In the genomic region with DNA sequence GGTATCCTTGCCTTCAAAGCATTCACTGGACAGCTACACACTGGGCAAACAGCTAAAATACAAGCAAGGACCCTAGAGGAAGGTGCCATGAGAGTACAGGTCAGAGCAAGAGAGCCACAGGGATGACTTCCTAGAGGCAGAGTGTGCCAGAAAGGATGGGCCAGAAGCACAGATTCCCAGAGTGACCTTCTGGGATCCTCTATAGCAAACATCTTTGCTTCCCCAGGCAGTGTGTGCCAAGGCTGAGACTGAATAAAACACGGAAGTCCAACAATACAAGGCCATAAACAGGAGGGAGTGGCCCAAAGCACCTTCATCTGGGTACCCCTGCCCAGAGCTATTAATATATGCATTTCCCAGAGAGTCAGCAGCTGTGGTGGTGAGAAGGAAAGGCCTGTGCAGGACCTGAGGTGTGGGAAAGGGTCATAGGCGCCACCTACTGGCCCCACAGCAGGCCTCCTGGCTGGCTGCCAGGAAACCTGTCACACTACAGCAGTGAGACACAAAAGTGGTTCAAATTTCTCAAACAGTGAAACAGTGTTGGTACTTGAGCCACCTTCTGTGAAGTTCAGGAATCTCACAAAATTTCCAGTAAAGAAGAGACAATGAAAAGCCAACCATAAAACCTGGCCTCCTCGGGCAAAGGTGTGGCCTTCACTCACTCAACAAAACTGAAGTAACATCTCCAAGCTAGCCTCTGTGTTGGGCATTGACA, we compare ENCODE assay signal across 8 cellular contexts. TPM values are rescaled to one million over a fixed set of nuclear protein-coding genes. Genes with fewer than 3 reads are reported as not detected.
DNase-seq lines count a peak whose midpoint lies in the region; ATAC-seq, FAIRE-seq and TF ChIP-seq lines count a peak whose summit lies in the region.

No MANE protein-coding gene starts in this region.

- H3K4me1 Mint-ChIP-seq in activated CD4-positive, alpha-beta T cell treated with anti-CD3 and anti-CD28 coated beads, Interleukin-2, amount 10 ng/mL, durations not matched to agents 7 days and 5 days, result peaks cover 36% of the 10 kb centered on the region

- no peak overlapping the region for H3K27ac Mint-ChIP-seq in activated CD4-positive, alpha-beta T cell treated with anti-CD3 and anti-CD28 coated beads, Interleukin-2, amount 10 ng/mL, durations not matched to agents 7 days and 5 days

- no peaks in the 10 kb centered on the region for H3K27me3 Mint-ChIP-seq in activated CD4-positive, alpha-beta T cell treated with anti-CD3 and anti-CD28 coated beads, Interleukin-2, amount 10 ng/mL, durations not matched to agents 7 days and 5 days

- H3K27ac ChIP-seq in coronary artery, result no peak overlapping the region

- FAIRE-seq in D721Med (lab: Jason Lieb, UNC), result no peak

- no peak for TF ChIP-seq POLR2A in lower leg skin (IDR thresholded peaks at IDR 0.05)

- CTCF ChIA-PET in activated CD4-positive, alpha-beta T cell treated with anti-CD3 and anti-CD28 coated beads, Interleukin-2, amount 10 ng/mL, durations not matched to agents 7 days and 5 days (lab: Charles Lee), result interaction anchor here (0.5 to 4.4 kb wide), 15 partner anchors 8 to 1348 kb away, joined by 3 to 24 read pairs (median 3); a partner anchor contains a TSS

- POLR2A ChIA-PET in activated CD4-positive, alpha-beta T cell treated with anti-CD3 and anti-CD28 coated beads, Interleukin-2, amount 10 ng/mL, durations not matched to agents 7 days and 5 days (lab: Charles Lee), result no interaction called here

- DNase-seq in D721Med (ENCODE audit: insufficient read length, low spot score) (peak; percentile 63), NCI-H526 (lab: John Stamatoyannopoulos, UW) (peak; percentile 83 to 93), coronary artery (ENCODE audit: low spot score) (no peak), lower leg skin (ENCODE audit: low spot score in 2 of 2) (peak; percentile 75 to 96)
- peak; percentile 81 for DNase-seq in activated CD4-positive, alpha-beta T cell treated with anti-CD3 and anti-CD28 coated beads, Interleukin-2, amount 10 ng/mL, durations not matched to agents 7 days and 5 days
- peak; percentile 57 to 73 (median 66) for DNase-seq in stimulated activated CD4-positive, alpha-beta T cell treated with anti-CD3 and anti-CD28 coated beads, TNF-alpha, amount 100 ng/mL, for 48 hours (ENCODE audit: low read depth in 3 of 3)

- no peaks in the 10 kb centered on the region for H3K9me3 Mint-ChIP-seq in activated CD4-positive, alpha-beta T cell treated with anti-CD3 and anti-CD28 coated beads, Interleukin-2, amount 10 ng/mL, durations not matched to agents 7 days and 5 days

- intact Hi-C loops in lower leg skin (cut with DNase I; ENCODE audit: low total_unique reads), result no loop called here

- peak; percentile 58 for ATAC-seq in HG03354 (IDR thresholded peaks at IDR 0.05; ENCODE audit: poor library complexity, severe bottlenecking, unreplicated experiment)
- no peak for ATAC-seq in GM21717 (IDR thresholded peaks at IDR 0.05; ENCODE audit: unreplicated experiment)

- WGBS in lower leg skin, 2 donors, result 29 to 32% methylated on average over 3 of the region's 3 CpGs

- H3K4me3 ChIP-seq in coronary artery, result no peak overlapping the region
- no peak overlapping the region for H3K4me3 ChIP-seq in lower leg skin (ENCODE audit: low read depth, poor library complexity, severe bottlenecking)

- H3K36me3 Mint-ChIP-seq in activated CD4-positive, alpha-beta T cell treated with anti-CD3 and anti-CD28 coated beads, Interleukin-2, amount 10 ng/mL, durations not matched to agents 7 days and 5 days (ENCODE audit: low read depth), result no peaks in the 10 kb centered on the region

- TF ChIP-seq CTCF in D721Med (IDR thresholded peaks at IDR 0.05; ENCODE audit: insufficient read depth, missing control alignments) (peak; percentile 87), coronary artery (IDR thresholded peaks at IDR 0.05) (peak; percentile 58), lower leg skin (IDR thresholded peaks at IDR 0.05) (peak in 1 of 3 donors; percentile 74)

- no peak overlapping the region for H3K4me3 Mint-ChIP-seq in activated CD4-positive, alpha-beta T cell treated with anti-CD3 and anti-CD28 coated beads, Interleukin-2, amount 10 ng/mL, durations not matched to agents 7 days and 5 days

RNA-seq across cellular contexts. Expression of a gene that starts 20.3 kb away (rescaled TPM):
- 10 to 100 TPM; 19.9 to 21.0 TPM for total RNA-seq in activated CD4-positive, alpha-beta T cell treated with anti-CD3 and anti-CD28 coated beads, Interleukin-2, amount 10 ng/mL, durations not matched to agents 7 days and 5 days
- total RNA-seq in lower leg skin, result 10 to 100 TPM; 10.5 to 26.8 (median 21.7) TPM
